8 cellular contexts compared by ENCODE assay signal in the genomic region with DNA sequence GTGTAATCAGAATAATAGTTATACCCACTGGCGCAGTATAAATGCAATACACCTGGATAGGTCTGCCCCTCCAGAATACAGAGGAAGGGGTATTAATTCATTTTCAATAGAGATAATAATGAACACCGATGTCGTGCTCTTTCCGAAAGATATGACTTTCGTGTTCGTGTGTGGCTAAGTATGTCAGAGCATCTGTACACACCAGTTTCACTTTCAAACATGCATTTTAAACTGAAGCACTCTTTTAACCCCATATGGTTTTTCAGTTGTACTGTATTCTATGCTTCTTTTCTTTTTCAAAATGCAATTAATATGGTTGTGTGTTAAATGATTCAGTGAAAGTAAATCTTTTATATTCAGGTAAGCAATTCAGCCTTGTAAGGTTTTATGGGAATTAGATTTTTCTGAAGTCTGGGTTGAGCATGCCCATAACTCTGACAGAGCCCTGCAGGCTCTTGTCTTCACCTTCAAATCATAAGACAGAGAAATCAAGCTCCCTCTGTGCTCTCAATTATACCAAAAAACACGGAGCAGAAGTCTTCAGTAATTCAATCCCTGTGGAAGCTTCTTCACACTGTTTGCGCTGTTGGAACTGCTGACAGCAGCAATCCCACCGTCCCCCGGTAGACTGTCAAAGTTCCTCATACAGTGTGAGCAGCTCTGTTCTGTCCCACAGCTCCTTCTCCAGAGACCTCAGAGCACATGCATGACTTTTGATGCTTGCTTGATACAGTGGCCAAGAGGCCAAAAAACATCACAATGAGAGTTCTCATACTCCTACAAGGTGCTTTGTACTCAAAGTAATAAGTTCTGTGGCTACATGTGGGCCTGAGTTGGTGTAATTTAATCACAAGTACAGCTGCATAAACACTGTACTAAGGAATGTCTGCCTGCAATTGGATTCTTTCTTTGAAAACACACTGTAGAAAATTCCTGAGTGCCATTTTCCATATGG.
DNase-seq lines count a peak whose midpoint lies in the region; ATAC-seq and TF ChIP-seq lines count a peak whose summit lies in the region.

No MANE protein-coding gene starts in this region.

- DNase-seq in AG09319 (ENCODE audit: extremely low read depth, low read depth) (peak; percentile 22), hepatic stellate cell (ENCODE audit: low spot score) (peak; percentile 14), NAMALWA (ENCODE audit: low spot score) (no peak), activated gamma-delta T cell (lab: John Stamatoyannopoulos, UW) (no peak)
- no peak for DNase-seq in activated CD8-positive, alpha-beta T cell treated with anti-CD3 and anti-CD28 coated beads for 36 hours

- peaks cover 21% of the 10 kb centered on the region for H3K4me1 Mint-ChIP-seq in activated CD8-positive, alpha-beta T cell treated with anti-CD3 and anti-CD28 coated beads for 36 hours (ENCODE audit: low read depth)

- H3K9me3 Mint-ChIP-seq in activated CD8-positive, alpha-beta T cell treated with anti-CD3 and anti-CD28 coated beads for 36 hours, result no peaks in the 10 kb centered on the region

- H3K9me3 ChIP-seq in thymus (ENCODE audit: control insufficient read depth), result no peaks in the 10 kb centered on the region

- 11% methylated on average over 10 of the region's 10 CpGs for WGBS in thymus

- no peak overlapping the region for H3K27ac Mint-ChIP-seq in activated CD8-positive, alpha-beta T cell treated with anti-CD3 and anti-CD28 coated beads for 36 hours

- ATAC-seq in GM18907 (IDR thresholded peaks at IDR 0.05; ENCODE audit: unreplicated experiment) (peak; percentile 95), HG03066 (IDR thresholded peaks at IDR 0.05; ENCODE audit: low read depth, unreplicated experiment) (peak; percentile 94)
- peak; percentile 70 for ATAC-seq in activated CD8-positive, alpha-beta T cell treated with anti-CD3 and anti-CD28 coated beads for 36 hours

- CTCF ChIA-PET in activated CD8-positive, alpha-beta T cell treated with anti-CD3 and anti-CD28 coated beads for 36 hours (lab: Charles Lee), result no interaction called here

- peak overlapping the region; percentile 46 for H3K4me3 ChIP-seq in thymus (ENCODE audit: low read length)

- H3K36me3 ChIP-seq in thymus (ENCODE audit: control insufficient read depth, insufficient read depth), result no peaks in the 10 kb centered on the region

- peak overlapping the region; percentile 37 for H3K4me3 Mint-ChIP-seq in activated CD8-positive, alpha-beta T cell treated with anti-CD3 and anti-CD28 coated beads for 36 hours

- POLR2A ChIA-PET in activated CD8-positive, alpha-beta T cell treated with anti-CD3 and anti-CD28 coated beads for 36 hours (lab: Charles Lee), result no interaction called here

- H3K27me3 Mint-ChIP-seq in activated CD8-positive, alpha-beta T cell treated with anti-CD3 and anti-CD28 coated beads for 36 hours, result peaks cover 1% of the 10 kb centered on the region

- intact Hi-C loops in activated CD8-positive, alpha-beta T cell treated with anti-CD3 and anti-CD28 coated beads for 36 hours (cut with micrococcal nuclease), result no loop called here

- peaks cover 7% of the 10 kb centered on the region for H3K4me1 ChIP-seq in thymus (ENCODE audit: control insufficient read depth, insufficient read depth, low read length)

- TF ChIP-seq CTCF in AG09319 (IDR thresholded peaks at IDR 0.05; ENCODE audit: low read depth, low read length), result no peak
- no peak for TF ChIP-seq CTCF in activated CD8-positive, alpha-beta T cell treated with anti-CD3 and anti-CD28 coated beads for 36 hours (IDR thresholded peaks at IDR 0.05)

- no peaks in the 10 kb centered on the region for H3K36me3 Mint-ChIP-seq in activated CD8-positive, alpha-beta T cell treated with anti-CD3 and anti-CD28 coated beads for 36 hours (ENCODE audit: low read depth)

- no peak overlapping the region for H3K27ac ChIP-seq in thymus (ENCODE audit: low read depth)

- H3K27me3 ChIP-seq in thymus (ENCODE audit: control insufficient read depth, insufficient read depth), result no peaks in the 10 kb centered on the region

Comparison
In these comparisons a context has a peak if more than half of its experiments do, and no peak if none do; other contexts are left out.
1. DNase-seq: peak in AG09319 (single experiment) and hepatic stellate cell (single experiment); none in activated CD8-positive, alpha-beta T cell treated with anti-CD3 and anti-CD28 coated beads for 36 hours (single experiment), NAMALWA (single experiment) and activated gamma-delta T cell (single experiment).
2. Peak in every context shown above with its lines, with median percentiles within 50 percentile points of each other: ATAC-seq.